In the genomic region with DNA sequence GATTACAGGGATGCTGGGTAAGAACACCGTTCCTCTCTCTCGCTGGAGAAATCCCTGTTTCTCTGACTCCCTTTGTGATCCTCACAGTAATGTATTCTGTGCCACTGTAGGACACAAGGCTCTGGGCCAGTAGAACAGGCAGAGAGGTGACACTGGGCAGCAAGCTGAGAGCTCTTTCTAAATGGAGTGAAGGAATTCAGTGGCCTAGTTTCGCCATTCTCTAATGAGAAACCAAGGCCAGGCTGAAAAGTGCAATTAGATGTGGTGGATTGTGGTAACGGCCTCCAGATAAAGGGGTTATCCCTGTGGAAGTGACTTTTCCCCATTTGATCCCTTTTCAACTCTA, we compare ENCODE assay signal across 26 cellular contexts. TPM values are rescaled to one million over a fixed set of nuclear protein-coding genes. Genes with fewer than 3 reads are reported as not detected.
A peak's percentile ranks its signal among the peaks of the same experiment; 100 is the strongest.
DNase-seq lines count a peak whose midpoint lies in the region; ATAC-seq and TF ChIP-seq lines count a peak whose summit lies in the region.
"Had no signal": no experiment of that assay in that cellular context is flagged by ENCODE, and none has a peak within 500 bp of the region (broad histone marks: within the 10 kb centered on the region; RNA-seq: fewer than 3 reads in every experiment).

No MANE protein-coding gene starts in this region.

- intact Hi-C loops in Right ventricle myocardium superior (cut with DNase I), result no loop called here
- intact Hi-C loops in cardiac septum (cut with DNase I), result no loop called here
- intact Hi-C loops in colonic mucosa (cut with DNase I), result loop anchor here (10.0 kb wide), 1 partner anchor 93 kb away; no protein-coding TSS in a partner anchor
- intact Hi-C loops in spleen (cut with DNase I; ENCODE audit: low total_unique reads), result no loop called here

- DNase-seq in Right ventricle myocardium superior, result no peak
- DNase-seq in cardiac septum (ENCODE audit: low spot score), result no peak
- DNase-seq in colonic mucosa, result no peak
- DNase-seq in cerebellar cortex (ENCODE audit: low spot score), result no peak
- DNase-seq in spleen, result no peak
- no peak for DNase-seq in activated CD4-positive, alpha-beta T cell treated with anti-CD3 and anti-CD28 coated beads, Interleukin-2, amount 10 ng/mL, durations not matched to agents 7 days and 5 days
- DNase-seq: activated CD4-positive, alpha-beta T cell treated with anti-CD3 and anti-CD28 coated beads for 36 hours; activated CD8-positive, alpha-beta memory T cell treated with anti-CD3 and anti-CD28 coated beads for 24 hours; activated effector memory CD4-positive, alpha-beta T cell treated with anti-CD3 and anti-CD28 coated beads, Interleukin-2, amount 50 U/mL, for 16 hours; CD8-positive, alpha-beta memory T cell; DMS153; gastrocnemius medialis; HFFc6; NCI-H1092; NCI-H1694 treated with DMSO at 0.1 percent for 48 hours; NCI-H446; NCI-H748 treated with DMSO at 0.1 percent for 48 hours; sigmoid colon; stimulated activated CD4-positive, alpha-beta T cell treated with anti-CD3 and anti-CD28 coated beads, Interleukin-4, amount 100 ng/mL, for 1 hour; SW 1271; upper lobe of left lung had no signal

- 92 to 96% (median 93%) methylated on average over 4 of the region's 4 CpGs for WGBS in spleen, 5 donors

- no peak for TF ChIP-seq CTCF in colonic mucosa (IDR thresholded peaks at IDR 0.05)
- TF ChIP-seq CTCF in spleen (IDR thresholded peaks at IDR 0.05 in 8 of 11, conservative IDR thresholded peaks at IDR 0.05 in 3 of 11), result no peak

- peaks cover 4% of the 10 kb centered on the region for H3K4me1 Mint-ChIP-seq in activated CD4-positive, alpha-beta T cell treated with anti-CD3 and anti-CD28 coated beads, Interleukin-2, amount 10 ng/mL, durations not matched to agents 7 days and 5 days

- CTCF ChIA-PET in activated CD4-positive, alpha-beta T cell treated with anti-CD3 and anti-CD28 coated beads, Interleukin-2, amount 10 ng/mL, durations not matched to agents 7 days and 5 days (lab: Charles Lee), result no interaction called here

- no peaks in the 10 kb centered on the region for H3K9me3 ChIP-seq in colonic mucosa
- no peaks in the 10 kb centered on the region for H3K9me3 ChIP-seq in mucosa of rectum (ENCODE audit: control insufficient read depth in 2 of 2, low read length in 2 of 2)
- H3K9me3 ChIP-seq in spleen, result no peaks in the 10 kb centered on the region
- H3K9me3 ChIP-seq: gastrocnemius medialis, sigmoid colon, upper lobe of left lung had no signal

- ATAC-seq in Right ventricle myocardium superior (ENCODE audit: poor library complexity) (peak; percentile 45), GM18909 (IDR thresholded peaks at IDR 0.05; ENCODE audit: poor library complexity, unreplicated experiment) (no peak)
- ATAC-seq: activated CD4-positive, alpha-beta T cell treated with anti-CD3 and anti-CD28 coated beads for 36 hours; GM12878 had no signal

- H3K27me3 ChIP-seq in colonic mucosa, result no peaks in the 10 kb centered on the region
- no peaks in the 10 kb centered on the region for H3K27me3 ChIP-seq in mucosa of rectum (ENCODE audit: control insufficient read depth in 2 of 2, insufficient read depth in 2 of 2, low read length in 2 of 2)
- H3K27me3 ChIP-seq in spleen (replicated peaks in 1 of 7), result no peaks in the 10 kb centered on the region
- H3K27me3 ChIP-seq: gastrocnemius medialis, sigmoid colon, upper lobe of left lung had no signal

- H3K4me3 Mint-ChIP-seq in activated CD4-positive, alpha-beta T cell treated with anti-CD3 and anti-CD28 coated beads, Interleukin-2, amount 10 ng/mL, durations not matched to agents 7 days and 5 days, result no peak overlapping the region
- H3K4me3 Mint-ChIP-seq: activated CD4-positive, alpha-beta T cell treated with anti-CD3 and anti-CD28 coated beads for 36 hours; CD8-positive, alpha-beta memory T cell; central memory CD8-positive, alpha-beta T cell; HFFc6; memory B cell had no signal

- H3K9ac ChIP-seq in colonic mucosa (ENCODE audit: low read depth in 2 of 2, low read length in 2 of 2) (no peak overlapping the region), mucosa of rectum (ENCODE audit: low read depth in 1 of 2, low read length in 2 of 2) (peak overlapping the region; percentile 9 to 47)

- no peak overlapping the region for H3K27ac Mint-ChIP-seq in activated CD4-positive, alpha-beta T cell treated with anti-CD3 and anti-CD28 coated beads, Interleukin-2, amount 10 ng/mL, durations not matched to agents 7 days and 5 days
- H3K27ac Mint-ChIP-seq: activated CD4-positive, alpha-beta T cell treated with anti-CD3 and anti-CD28 coated beads for 36 hours; HFFc6; memory B cell had no signal

- H3K4me3 ChIP-seq in colonic mucosa (no peak overlapping the region), mucosa of rectum (ENCODE audit: low read length in 2 of 2) (peak overlapping the region in 1 of 2 donors; percentile 38), spleen (no peak overlapping the region)
- H3K4me3 ChIP-seq: gastrocnemius medialis, GM12878, sigmoid colon, upper lobe of left lung had no signal

- peaks cover 12% of the 10 kb centered on the region for H3K36me3 ChIP-seq in colonic mucosa
- peaks cover 34 to 60% of the 10 kb centered on the region in 2 donors for H3K36me3 ChIP-seq in mucosa of rectum (ENCODE audit: control insufficient read depth in 2 of 2, insufficient read depth in 2 of 2, low read length in 2 of 2)
- peaks cover 4 to 100% (median 68%) of the 10 kb centered on the region in 6 donors for H3K36me3 ChIP-seq in spleen

- H3K9me3 Mint-ChIP-seq in activated CD4-positive, alpha-beta T cell treated with anti-CD3 and anti-CD28 coated beads, Interleukin-2, amount 10 ng/mL, durations not matched to agents 7 days and 5 days, result no peaks in the 10 kb centered on the region
- H3K9me3 Mint-ChIP-seq: CD8-positive, alpha-beta memory T cell; central memory CD8-positive, alpha-beta T cell; HFFc6; memory B cell had no signal

- H3K27me3 Mint-ChIP-seq in activated CD4-positive, alpha-beta T cell treated with anti-CD3 and anti-CD28 coated beads, Interleukin-2, amount 10 ng/mL, durations not matched to agents 7 days and 5 days, result no peaks in the 10 kb centered on the region
- H3K27me3 Mint-ChIP-seq: activated CD4-positive, alpha-beta T cell treated with anti-CD3 and anti-CD28 coated beads for 36 hours; CD8-positive, alpha-beta memory T cell; central memory CD8-positive, alpha-beta T cell; memory B cell had no signal

- H3K27ac ChIP-seq in colonic mucosa (peak overlapping the region; percentile 48), mucosa of rectum (ENCODE audit: low read depth in 2 of 2, low read length in 2 of 2) (peak overlapping the region; percentile 70 to 83), spleen (no peak overlapping the region)
- H3K27ac ChIP-seq: sigmoid colon, upper lobe of left lung had no signal

- peaks cover 7% of the 10 kb centered on the region for H3K4me1 ChIP-seq in colonic mucosa
- H3K4me1 ChIP-seq in mucosa of rectum (ENCODE audit: control insufficient read depth in 2 of 2, insufficient read depth in 2 of 2, low read length in 2 of 2), result peaks cover 11 to 16% of the 10 kb centered on the region in 2 donors
- H3K4me1 ChIP-seq in spleen, result peaks cover 0 to 19% (median 7%) of the 10 kb centered on the region in 6 donors
- H3K4me1 ChIP-seq: sigmoid colon had no signal

- no peak for TF ChIP-seq POLR2A in spleen (IDR thresholded peaks at IDR 0.05)

- POLR2A ChIA-PET in activated CD4-positive, alpha-beta T cell treated with anti-CD3 and anti-CD28 coated beads, Interleukin-2, amount 10 ng/mL, durations not matched to agents 7 days and 5 days (lab: Charles Lee), result interaction anchor here (0.6 kb wide), 1 partner anchor 10 kb away, joined by 12 read pairs; no protein-coding TSS in a partner anchor

- peaks cover 57% of the 10 kb centered on the region for H3K36me3 Mint-ChIP-seq in activated CD4-positive, alpha-beta T cell treated with anti-CD3 and anti-CD28 coated beads, Interleukin-2, amount 10 ng/mL, durations not matched to agents 7 days and 5 days (ENCODE audit: low read depth)

RNA-seq across cellular contexts. Expression of a gene that starts 12.8 kb away (rescaled TPM):
- total RNA-seq in Right ventricle myocardium superior, result 8.0 TPM
- 9.7 TPM for total RNA-seq in cardiac septum
- total RNA-seq in colonic mucosa, result 1 to 10 TPM; 4.1 to 6.1 TPM
- total RNA-seq in spleen, result 10 to 100 TPM; 13.3 to 25.0 (median 16.7) TPM
- polyA plus RNA-seq in spleen, result 1 to 10 TPM; 2.3 to 5.7 (median 4.2) TPM
- total RNA-seq in activated CD4-positive, alpha-beta T cell treated with anti-CD3 and anti-CD28 coated beads, Interleukin-2, amount 10 ng/mL, durations not matched to agents 7 days and 5 days, result 10 to 100 TPM; 40.0 to 41.3 TPM

Comparison
In these comparisons a context has a peak if more than half of its experiments do, and no peak if none do; other contexts are left out.
1. H3K27ac ChIP-seq: peak in colonic mucosa (single experiment) and mucosa of rectum (2 of 2); none in spleen (0 of 8).
2. H3K9ac ChIP-seq: peak in mucosa of rectum (2 of 2); none in colonic mucosa (0 of 2).